In the genomic region with DNA sequence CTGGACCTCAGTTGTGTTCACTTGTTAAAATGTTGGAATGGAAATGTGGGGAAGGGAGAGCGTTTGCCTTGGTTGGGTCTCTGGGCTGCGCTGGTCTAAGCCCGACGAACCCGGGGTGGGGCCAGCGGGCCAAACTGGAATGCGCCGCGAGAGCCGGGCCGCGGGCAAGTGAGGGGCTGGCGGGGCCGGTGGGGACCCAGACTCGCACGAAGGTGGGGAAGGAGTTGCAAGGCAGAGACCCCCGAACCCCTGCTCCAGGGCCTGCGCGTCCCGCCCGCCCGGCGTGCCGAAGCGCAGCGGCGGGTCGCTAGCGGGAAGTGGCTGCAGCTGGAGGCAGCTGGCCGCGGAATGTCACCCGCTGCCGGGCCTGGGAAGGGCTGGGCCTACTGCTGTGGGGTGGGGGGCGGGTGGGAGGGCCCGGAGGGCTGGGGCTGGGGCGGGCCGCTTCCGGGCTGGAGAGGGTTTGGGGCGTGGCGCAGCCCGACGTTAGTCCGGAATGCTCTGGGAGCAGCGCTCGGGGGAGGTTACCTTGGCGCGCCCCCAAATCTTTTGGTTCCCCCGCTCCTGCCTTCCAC, we compare ENCODE assay signal across 9 cellular contexts.
DNase-seq lines count a peak whose midpoint lies in the region; ATAC-seq and TF ChIP-seq lines count a peak whose summit lies in the region.
"Had no signal": no experiment of that assay in that cellular context is flagged by ENCODE, and none has a peak within 500 bp of the region (broad histone marks: within the 10 kb centered on the region; RNA-seq: fewer than 3 reads in every experiment).

No MANE protein-coding gene starts in this region.

- H3K4me1 Mint-ChIP-seq in glutamatergic neuron (ENCODE audit: low read depth, unreplicated experiment) (peaks cover 59% of the 10 kb centered on the region), nephron progenitor cell (peaks cover 90% of the 10 kb centered on the region)
- peaks cover 42% of the 10 kb centered on the region for H3K4me1 Mint-ChIP-seq in activated CD8-positive, alpha-beta memory T cell treated with anti-CD3 and anti-CD28 coated beads, Interleukin-2, amount 10 ng/mL, durations not matched to agents 7 days and 5 days

- no peak for ATAC-seq in GM21390 (IDR thresholded peaks at IDR 0.05; ENCODE audit: unreplicated experiment)
- no peak for ATAC-seq in activated CD8-positive, alpha-beta memory T cell treated with anti-CD3 and anti-CD28 coated beads, Interleukin-2, amount 10 ng/mL, durations not matched to agents 7 days and 5 days

- H3K9me3 Mint-ChIP-seq in glutamatergic neuron (ENCODE audit: unreplicated experiment) = peaks cover 16% of the 10 kb centered on the region
- H3K9me3 Mint-ChIP-seq in nephron progenitor cell = no peaks in the 10 kb centered on the region
- no peaks in the 10 kb centered on the region for H3K9me3 Mint-ChIP-seq in activated CD8-positive, alpha-beta memory T cell treated with anti-CD3 and anti-CD28 coated beads, Interleukin-2, amount 10 ng/mL, durations not matched to agents 7 days and 5 days (ENCODE audit: low read depth)

- peak overlapping the region; percentile 37 for H3K4me3 ChIP-seq in AG10803 (ENCODE audit: low read length)
- H3K4me3 ChIP-seq in WI38 (ENCODE audit: low read depth, low read length) = peak overlapping the region; percentile 43

- peak overlapping the region; percentile 74 for H3K4me3 Mint-ChIP-seq in glutamatergic neuron (ENCODE audit: unreplicated experiment)
- peak overlapping the region; percentile 81 for H3K4me3 Mint-ChIP-seq in nephron progenitor cell
- no peak overlapping the region for H3K4me3 Mint-ChIP-seq in activated CD8-positive, alpha-beta memory T cell treated with anti-CD3 and anti-CD28 coated beads, Interleukin-2, amount 10 ng/mL, durations not matched to agents 7 days and 5 days

- H3K27ac Mint-ChIP-seq in glutamatergic neuron (ENCODE audit: unreplicated experiment) (peak overlapping the region; percentile 24), nephron progenitor cell (no peak overlapping the region)
- no peak overlapping the region for H3K27ac Mint-ChIP-seq in activated CD8-positive, alpha-beta memory T cell treated with anti-CD3 and anti-CD28 coated beads, Interleukin-2, amount 10 ng/mL, durations not matched to agents 7 days and 5 days

- DNase-seq in AG10803 (ENCODE audit: low read depth) (peak; percentile 59), glutamatergic neuron (peak; percentile 75), nephron progenitor cell (peak; percentile 78), NCI-H748 treated with DMSO at 0.1 percent for 48 hours (lab: John Stamatoyannopoulos, UW) (no peak), NK-92 (lab: John Stamatoyannopoulos, UW; ENCODE audit: unreplicated experiment) (no peak)
- no peak for DNase-seq in activated CD8-positive, alpha-beta memory T cell treated with anti-CD3 and anti-CD28 coated beads, Interleukin-2, amount 10 ng/mL, durations not matched to agents 7 days and 5 days
- DNase-seq: MV-4-11 had no signal

- TF ChIP-seq CTCF in AG10803 (conservative IDR thresholded peaks at IDR 0.05; ENCODE audit: low read length) = no peak
- TF ChIP-seq CTCF in WI38 (IDR thresholded peaks at IDR 0.05; ENCODE audit: low read depth, low read length) = no peak
- no peak for TF ChIP-seq CTCF in glutamatergic neuron (IDR thresholded peaks at IDR 0.05; ENCODE audit: partially characterized antibody, unreplicated experiment)
- TF ChIP-seq CTCF in nephron progenitor cell (IDR thresholded peaks at IDR 0.05) = no peak

- peaks cover 18% of the 10 kb centered on the region for H3K27me3 Mint-ChIP-seq in glutamatergic neuron (ENCODE audit: unreplicated experiment)
- peaks cover 18% of the 10 kb centered on the region for H3K27me3 Mint-ChIP-seq in nephron progenitor cell (ENCODE audit: low read depth, poor library complexity)
- peaks cover 23% of the 10 kb centered on the region for H3K27me3 Mint-ChIP-seq in activated CD8-positive, alpha-beta memory T cell treated with anti-CD3 and anti-CD28 coated beads, Interleukin-2, amount 10 ng/mL, durations not matched to agents 7 days and 5 days

- H3K36me3 Mint-ChIP-seq in glutamatergic neuron (ENCODE audit: unreplicated experiment) = no peaks in the 10 kb centered on the region
- H3K36me3 Mint-ChIP-seq in nephron progenitor cell (ENCODE audit: low read depth) = no peaks in the 10 kb centered on the region
- no peaks in the 10 kb centered on the region for H3K36me3 Mint-ChIP-seq in activated CD8-positive, alpha-beta memory T cell treated with anti-CD3 and anti-CD28 coated beads, Interleukin-2, amount 10 ng/mL, durations not matched to agents 7 days and 5 days

- CTCF ChIA-PET in activated CD8-positive, alpha-beta memory T cell treated with anti-CD3 and anti-CD28 coated beads, Interleukin-2, amount 10 ng/mL, durations not matched to agents 7 days and 5 days (lab: Charles Lee) = interaction anchor here (1.5 kb wide), 1 partner anchor 49 kb away, joined by 4 read pairs; no protein-coding TSS in a partner anchor

Comparison
In these comparisons a context has a peak if more than half of its experiments do, and no peak if none do; other contexts are left out.
1. DNase-seq: peak in AG10803 (single experiment), glutamatergic neuron (single experiment) and nephron progenitor cell (single experiment); none in NCI-H748 treated with DMSO at 0.1 percent for 48 hours (single experiment), activated CD8-positive, alpha-beta memory T cell treated with anti-CD3 and anti-CD28 coated beads, Interleukin-2, amount 10 ng/mL, durations not matched to agents 7 days and 5 days (single experiment) and NK-92 (single experiment).